In genomic region chr5:88724201-88724600, GRCh38 we compare ENCODE assay signal across 10 cellular contexts.
A peak's percentile ranks its signal among the peaks of the same experiment; 100 is the strongest.
DNase-seq lines count a peak whose midpoint lies in the region; ATAC-seq and TF ChIP-seq lines count a peak whose summit lies in the region.
"Had no signal": no experiment of that assay in that cellular context is flagged by ENCODE, and none has a peak within 500 bp of the region (broad histone marks: within the 10 kb centered on the region; RNA-seq: fewer than 3 reads in every experiment).

No MANE protein-coding gene starts in this region.

- ATAC-seq in body of pancreas (no peak), GM19035 (IDR thresholded peaks at IDR 0.05; ENCODE audit: unreplicated experiment) (no peak), GM19455 (IDR thresholded peaks at IDR 0.05; ENCODE audit: unreplicated experiment) (no peak)

- CTCF ChIA-PET in Calu3 (lab: Charles Lee) = interaction anchor here (0.6 to 2.4 kb wide), 16 partner anchors 11 to 1685 kb away, joined by 3 to 44 read pairs (median 4); partner anchors contain the start of genes CCNH, CETN3 and MEF2C

- H3K27me3 ChIP-seq in body of pancreas (no peaks in the 10 kb centered on the region), ascending aorta (no peaks in the 10 kb centered on the region), esophagus muscularis mucosa (no peaks in the 10 kb centered on the region)

- H3K4me1 ChIP-seq in body of pancreas (no peaks in the 10 kb centered on the region), ascending aorta (no peaks in the 10 kb centered on the region), esophagus muscularis mucosa (no peaks in the 10 kb centered on the region)
- H3K4me1 ChIP-seq: prostate gland had no signal

- TF ChIP-seq CTCF in Calu3 (IDR thresholded peaks at IDR 0.05; ENCODE audit: unreplicated experiment) = peak; percentile 43
- TF ChIP-seq CTCF in body of pancreas (IDR thresholded peaks at IDR 0.05) = peak in 6 of 7 experiments; percentile 13 to 33 (median 22)
- no peak for TF ChIP-seq CTCF in ascending aorta (IDR thresholded peaks at IDR 0.05)
- no peak for TF ChIP-seq CTCF in esophagus muscularis mucosa (IDR thresholded peaks at IDR 0.05)

- H3K36me3 ChIP-seq in body of pancreas (replicated peaks in 1 of 2; ENCODE audit: insufficient read depth in 1 of 2, low read depth in 2 of 2) (no peaks in the 10 kb centered on the region), ascending aorta (peaks cover 37 to 52% of the 10 kb centered on the region in 2 donors), esophagus muscularis mucosa (peaks cover 11 to 79% (median 47%) of the 10 kb centered on the region in 4 donors)
- H3K36me3 ChIP-seq: prostate gland had no signal

- no peaks in the 10 kb centered on the region for H3K36me3 Mint-ChIP-seq in Calu3 (ENCODE audit: insufficient read depth, unreplicated experiment)

- H3K4me1 Mint-ChIP-seq in Calu3 (ENCODE audit: low read depth, unreplicated experiment) = no peaks in the 10 kb centered on the region

- H3K27ac ChIP-seq in body of pancreas (no peak overlapping the region), ascending aorta (no peak overlapping the region), esophagus muscularis mucosa (replicated peaks in 1 of 4) (no peak overlapping the region)
- H3K27ac ChIP-seq: prostate gland had no signal

- peak; percentile 49 for TF ChIP-seq RAD21 in Ishikawa (IDR thresholded peaks at IDR 0.05; ENCODE audit: low read depth)

- H3K4me3 ChIP-seq in body of pancreas = no peak overlapping the region
- H3K4me3 ChIP-seq in ascending aorta = no peak overlapping the region
- no peak overlapping the region for H3K4me3 ChIP-seq in esophagus muscularis mucosa
- H3K4me3 ChIP-seq: prostate gland had no signal

- H3K9me3 Mint-ChIP-seq in Calu3 (ENCODE audit: low read depth, unreplicated experiment) = no peaks in the 10 kb centered on the region

- H3K4me3 Mint-ChIP-seq in Calu3 (ENCODE audit: low read depth, unreplicated experiment) = no peak overlapping the region

- WGBS in body of pancreas, 2 donors = 16 to 34% methylated on average over 2 of the region's 2 CpGs
- WGBS in esophagus muscularis mucosa = 60% methylated on average over 2 of the region's 2 CpGs

- BruUV-seq in Calu3 (replicated peaks; lab: Mats Ljungman, UMichigan) = no TSS peak

- H3K27ac Mint-ChIP-seq in Calu3 (ENCODE audit: unreplicated experiment) = no peak overlapping the region

- H3K9me3 ChIP-seq in body of pancreas (no peaks in the 10 kb centered on the region), ascending aorta (no peaks in the 10 kb centered on the region), esophagus muscularis mucosa (no peaks in the 10 kb centered on the region)
- H3K9me3 ChIP-seq: prostate gland had no signal

- TF ChIP-seq POLR2A in body of pancreas (IDR thresholded peaks at IDR 0.05) = no peak
- no peak for TF ChIP-seq POLR2A in esophagus muscularis mucosa (IDR thresholded peaks at IDR 0.05; ENCODE audit: low read depth)

- intact Hi-C loops in Calu3 (cut with micrococcal nuclease; ENCODE audit: unreplicated experiment) (loop anchor here (1.0 to 10.0 kb wide), 3 partner anchors 531 to 1300 kb away; no protein-coding TSS in a partner anchor), body of pancreas (cut with DNase I) (loop anchor here (10.0 kb wide), 1 partner anchor 1541 kb away; no protein-coding TSS in a partner anchor), ascending aorta (cut with DNase I) (loop anchor here (10.0 kb wide), 1 partner anchor 361 kb away; no protein-coding TSS in a partner anchor), esophagus muscularis mucosa (cut with DNase I) (no loop called here)

- TF ChIP-seq EP300 in Ishikawa (IDR thresholded peaks at IDR 0.05; ENCODE audit: borderline replicate concordance) = no peak
- no peak for TF ChIP-seq EP300 in esophagus muscularis mucosa (IDR thresholded peaks at IDR 0.05)

- H3K27me3 Mint-ChIP-seq in Calu3 (ENCODE audit: unreplicated experiment) = no peaks in the 10 kb centered on the region

- DNase-seq in Calu3 (no peak), body of pancreas (no peak), medulla oblongata (ENCODE audit: extremely low spot score) (peak; percentile 45), ascending aorta (ENCODE audit: low spot score in 2 of 2) (no peak), esophagus muscularis mucosa (ENCODE audit: extremely low spot score) (no peak)
- DNase-seq: amygdala had no signal

TF ChIP-seq in Ishikawa, 13 proteins besides CTCF, POLR2A, EP300 and RAD21:
- no peak for TF ChIP-seq USF1 (IDR thresholded peaks at IDR 0.05)
- TF ChIP-seq MAX (IDR thresholded peaks at IDR 0.05) = no peak
- no peak for TF ChIP-seq CEBPB (IDR thresholded peaks at IDR 0.05)
- TF ChIP-seq TEAD4 (IDR thresholded peaks at IDR 0.05) = no peak
- TF ChIP-seq TCF12 (IDR thresholded peaks at IDR 0.05; ENCODE audit: low read depth) = no peak

Comparison
In these comparisons a context has a peak if more than half of its experiments do, and no peak if none do; other contexts are left out.
1. CTCF ChIP-seq: peak in Calu3 (single experiment) and body of pancreas (6 of 7); none in ascending aorta (0 of 3) and esophagus muscularis mucosa (0 of 3).